ENCODE assay signal across 13 cellular contexts in genomic region chr3:19029837-19030835, GRCh38.
A peak's percentile ranks its signal among the peaks of the same experiment; 100 is the strongest.
DNase-seq lines count a peak whose midpoint lies in the region; ATAC-seq, FAIRE-seq and TF ChIP-seq lines count a peak whose summit lies in the region.
"Had no signal": no experiment of that assay in that cellular context is flagged by ENCODE, and none has a peak within 500 bp of the region (broad histone marks: within the 10 kb centered on the region; RNA-seq: fewer than 3 reads in every experiment).

No MANE protein-coding gene starts in this region.

- no peak overlapping the region for H3K4me3 ChIP-seq in heart right ventricle
- no peak overlapping the region for H3K4me3 ChIP-seq in Loucy (ENCODE audit: low read length, poor library complexity, severe bottlenecking)
- H3K4me3 ChIP-seq in bronchial epithelial cell (ENCODE audit: low read depth, low read length): no peak overlapping the region

- no peak for DNase-seq in heart right ventricle
- DNase-seq in cardiac septum (ENCODE audit: low spot score): no peak
- peak; percentile 33 for DNase-seq in bronchial epithelial cell (ENCODE audit: low read depth)
- DNase-seq in stimulated activated naive CD8-positive, alpha-beta T cell treated with anti-CD3 and anti-CD28 coated beads, Interleukin-15, amount 100 ng/mL, for 72 hours: peak; percentile 9
- no peak for DNase-seq in T-helper 17 cell
- no peak for DNase-seq in SKM-1 (lab: John Stamatoyannopoulos, UW; ENCODE audit: unreplicated experiment)
- DNase-seq: dermis blood vessel endothelial cell, DMS79, naive B cell, OCI-M1 had no signal

- H3K27me3 ChIP-seq in heart right ventricle (no peaks in the 10 kb centered on the region), Loucy (ENCODE audit: insufficient read depth, low read length, poor library complexity, severe bottlenecking) (no peaks in the 10 kb centered on the region), bronchial epithelial cell (ENCODE audit: control insufficient read depth, insufficient read depth, low read length) (no peaks in the 10 kb centered on the region)

- H3K4me2 ChIP-seq in Loucy (ENCODE audit: low read depth, low read length, poor library complexity, severe bottlenecking): no peak overlapping the region

- no peak overlapping the region for H3K4me3 Mint-ChIP-seq in stimulated activated naive CD8-positive, alpha-beta T cell treated with anti-CD3 and anti-CD28 coated beads, Interleukin-15, amount 100 ng/mL, for 72 hours
- H3K4me3 Mint-ChIP-seq in T-helper 17 cell: no peak overlapping the region
- H3K4me3 Mint-ChIP-seq: activated T-helper 1 cell treated with anti-CD3 and anti-CD28 coated beads, Interleukin-12 subunit alpha, Interleukin-12 subunit beta, Interleukin-2, Interleukin-4 antibody, amounts not matched to agents 30 ng/mL and 10 ng/mL and 1 ng/mL, durations not matched to agents 14 hours and 24 hours and 36 hours; naive B cell had no signal

- H3K9me2 ChIP-seq in Loucy (replicated peaks; ENCODE audit: low read depth, low read length): no peaks in the 10 kb centered on the region

- peak in 6 of 9 donors; percentile 14 to 38 (median 22) for TF ChIP-seq CTCF in heart right ventricle (IDR thresholded peaks at IDR 0.05)
- peak; percentile 66 for TF ChIP-seq CTCF in Loucy (conservative IDR thresholded peaks at IDR 0.05; ENCODE audit: low read length)
- TF ChIP-seq CTCF in bronchial epithelial cell (IDR thresholded peaks at IDR 0.05; ENCODE audit: insufficient read depth, low read length, severe bottlenecking): no peak

- 58 to 63% methylated on average over 6 of the region's 6 CpGs for WGBS in heart right ventricle, 2 donors

- H2AFZ ChIP-seq in Loucy (ENCODE audit: low read length): no peak overlapping the region

- no peak for ATAC-seq in heart right ventricle
- peak; percentile 78 for ATAC-seq in stimulated activated naive CD8-positive, alpha-beta T cell treated with anti-CD3 and anti-CD28 coated beads, Interleukin-15, amount 100 ng/mL, for 72 hours
- ATAC-seq in T-helper 17 cell: no peak
- no peak for ATAC-seq in GM19324 (IDR thresholded peaks at IDR 0.05; ENCODE audit: low FRiP score, unreplicated experiment)

- H3K79me2 ChIP-seq in Loucy (ENCODE audit: insufficient read depth, low read length): no peaks in the 10 kb centered on the region

- peaks cover 2% of the 10 kb centered on the region for H3K36me3 Mint-ChIP-seq in T-helper 17 cell (ENCODE audit: low read depth)
- H3K36me3 Mint-ChIP-seq: naive B cell had no signal

- no peak for FAIRE-seq in bronchial epithelial cell (lab: Jason Lieb, UNC)

- H3K27ac ChIP-seq in heart right ventricle: no peak overlapping the region

- peaks cover 13% of the 10 kb centered on the region for H3K27me3 Mint-ChIP-seq in stimulated activated naive CD8-positive, alpha-beta T cell treated with anti-CD3 and anti-CD28 coated beads, Interleukin-15, amount 100 ng/mL, for 72 hours
- H3K27me3 Mint-ChIP-seq in T-helper 17 cell: peaks cover 37% of the 10 kb centered on the region

- H3K36me3 ChIP-seq in heart right ventricle (no peaks in the 10 kb centered on the region), Loucy (ENCODE audit: insufficient read depth, low read length) (no peaks in the 10 kb centered on the region), bronchial epithelial cell (ENCODE audit: control insufficient read depth, insufficient read depth, low read length) (no peaks in the 10 kb centered on the region)

- H3F3A ChIP-seq in Loucy (ENCODE audit: low read depth): no peaks in the 10 kb centered on the region

- H4K20me1 ChIP-seq in Loucy (ENCODE audit: insufficient read depth, low read length, poor library complexity, severe bottlenecking): no peaks in the 10 kb centered on the region

- H3K4me1 ChIP-seq in heart right ventricle: no peaks in the 10 kb centered on the region
- no peaks in the 10 kb centered on the region for H3K4me1 ChIP-seq in Loucy (ENCODE audit: insufficient read depth, low read length, poor library complexity, severe bottlenecking)

- intact Hi-C loops in heart right ventricle (cut with DNase I) (loop anchor here in 1 of 10 donors (5.0 kb wide), 1 partner anchor 473 kb away; no protein-coding TSS in a partner anchor), cardiac septum (cut with DNase I) (no loop called here)

- H3K9me3 ChIP-seq in heart right ventricle (peaks cover 0 to 9% (median 0%) of the 10 kb centered on the region in 11 donors), Loucy (ENCODE audit: insufficient read depth, low read depth, low read length) (no peaks in the 10 kb centered on the region), T-helper 17 cell (ENCODE audit: control insufficient read depth, low read length, poor library complexity, severe bottlenecking) (no peaks in the 10 kb centered on the region)

- peaks cover 7% of the 10 kb centered on the region for H3K4me1 Mint-ChIP-seq in stimulated activated naive CD8-positive, alpha-beta T cell treated with anti-CD3 and anti-CD28 coated beads, Interleukin-15, amount 100 ng/mL, for 72 hours
- H3K4me1 Mint-ChIP-seq in T-helper 17 cell: peaks cover 2% of the 10 kb centered on the region
- H3K4me1 Mint-ChIP-seq: naive B cell had no signal

- no peaks in the 10 kb centered on the region for H3K9me3 Mint-ChIP-seq in stimulated activated naive CD8-positive, alpha-beta T cell treated with anti-CD3 and anti-CD28 coated beads, Interleukin-15, amount 100 ng/mL, for 72 hours
- H3K9me3 Mint-ChIP-seq: activated T-helper 1 cell treated with anti-CD3 and anti-CD28 coated beads, Interleukin-12 subunit alpha, Interleukin-12 subunit beta, Interleukin-2, Interleukin-4 antibody, amounts not matched to agents 30 ng/mL and 10 ng/mL and 1 ng/mL, durations not matched to agents 14 hours and 24 hours and 36 hours had no signal

- H3K9ac ChIP-seq in Loucy (ENCODE audit: low read depth, low read length, poor library complexity, severe bottlenecking): no peak overlapping the region

- H3K27ac Mint-ChIP-seq in stimulated activated naive CD8-positive, alpha-beta T cell treated with anti-CD3 and anti-CD28 coated beads, Interleukin-15, amount 100 ng/mL, for 72 hours: no peak overlapping the region
- no peak overlapping the region for H3K27ac Mint-ChIP-seq in T-helper 17 cell
- H3K27ac Mint-ChIP-seq: activated T-helper 1 cell treated with anti-CD3 and anti-CD28 coated beads, Interleukin-12 subunit alpha, Interleukin-12 subunit beta, Interleukin-2, Interleukin-4 antibody, amounts not matched to agents 30 ng/mL and 10 ng/mL and 1 ng/mL, durations not matched to agents 14 hours and 24 hours and 36 hours; naive B cell had no signal

Comparison
In these comparisons a context has a peak if more than half of its experiments do, and no peak if none do; other contexts are left out.
1. DNase-seq: peak in bronchial epithelial cell (single experiment) and stimulated activated naive CD8-positive, alpha-beta T cell treated with anti-CD3 and anti-CD28 coated beads, Interleukin-15, amount 100 ng/mL, for 72 hours (2 of 2); none in heart right ventricle (0 of 2), cardiac septum (single experiment), T-helper 17 cell (0 of 3) and SKM-1 (single experiment).